1 cellular context compared by ENCODE assay signal in the genomic region with DNA sequence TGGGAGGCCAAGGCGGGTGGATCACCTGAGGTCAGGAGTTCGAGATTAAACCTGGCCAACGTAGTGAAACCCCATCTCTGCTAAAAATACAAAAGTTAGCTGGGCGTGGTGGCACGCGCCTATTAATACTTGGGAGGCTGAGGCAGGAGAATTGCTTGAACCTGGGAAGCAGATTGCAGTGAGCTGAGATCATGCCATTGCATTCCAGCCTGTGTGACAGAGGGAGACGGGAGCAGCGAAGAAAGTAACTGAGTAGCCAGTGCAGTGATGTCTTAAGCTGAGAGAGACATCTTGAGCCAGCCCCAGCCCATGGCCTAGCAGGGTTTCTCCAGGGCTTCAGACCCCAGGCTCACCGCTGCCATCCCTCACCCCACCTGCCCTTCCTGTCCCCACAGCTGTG.
TF ChIP-seq lines count a peak whose summit lies in the region.

No MANE protein-coding gene starts in this region.

TF ChIP-seq in IMR-90, 13 proteins besides CTCF, POLR2A, EP300 and RAD21:
- TF ChIP-seq CHD1 (IDR thresholded peaks at IDR 0.05; ENCODE audit: low read depth, low read length) (no peak), BHLHE40 (IDR thresholded peaks at IDR 0.05; ENCODE audit: low read depth, low read length) (no peak)
